8 cellular contexts compared by ENCODE assay signal in the genomic region with DNA sequence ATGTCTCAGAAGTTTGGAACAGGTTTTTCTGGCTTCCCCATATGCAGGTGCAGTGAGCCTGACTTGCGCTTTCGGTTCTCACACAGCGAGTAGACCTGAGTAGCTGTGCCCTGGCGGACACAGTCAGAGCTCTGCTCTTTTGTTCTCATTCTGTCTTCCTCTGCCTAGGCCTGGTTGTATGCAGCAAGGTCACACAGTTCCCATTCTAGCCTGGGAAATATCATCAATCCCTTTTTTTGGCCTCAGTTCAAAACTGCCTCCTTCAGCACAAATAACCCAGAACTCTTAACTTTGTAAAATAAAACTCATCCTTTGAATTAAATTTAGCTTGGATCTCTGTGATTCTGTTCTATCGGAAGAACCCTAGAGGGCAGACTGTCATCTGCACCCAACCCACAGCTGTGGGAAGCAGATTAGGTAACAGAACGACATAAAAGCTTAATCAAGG. TPM values are rescaled to one million over a fixed set of nuclear protein-coding genes. Genes with fewer than 3 reads are reported as not detected.
DNase-seq lines count a peak whose midpoint lies in the region; ATAC-seq, FAIRE-seq and TF ChIP-seq lines count a peak whose summit lies in the region.

No MANE protein-coding gene starts in this region.

- no peak overlapping the region for H3K27ac Mint-ChIP-seq in CD4-positive, alpha-beta T cell

- no TSS peak for BruUV-seq in GM12878 (replicated peaks; lab: Mats Ljungman, UMichigan)
- BruUV-seq in HepG2 (replicated peaks; lab: Mats Ljungman, UMichigan), result no TSS peak

- SMC1A ChIA-PET in GM12878 (lab: Charles Lee; ENCODE audit: uncharacterized antibody, unreplicated experiment), result no interaction called here

- in situ Hi-C loops in GM12878 (cut with MboI) (no loop called here), HepG2 (cut with HindIII; ENCODE audit: extremely low pct_ligation_motif_present, low pct_unique_long_range_greater_than_20kb) (no loop called here)

- FAIRE-seq in GM12878 (lab: Jason Lieb, UNC) (peak; percentile 84), HepG2 (lab: Jason Lieb, UNC) (no peak)

- DNase-seq in NCI-H524 (lab: John Stamatoyannopoulos, UW) (peak; percentile 27 to 39), NCI-H524 treated with DMSO at 0.1 percent for 48 hours (lab: John Stamatoyannopoulos, UW) (no peak), NCI-H1048 (lab: John Stamatoyannopoulos, UW) (peak; percentile 72), GM12878 (ENCODE audit: low read depth, low spot score) (peak; percentile 9), HepG2 (ENCODE audit: low spot score) (no peak), NCI-H2081 (lab: John Stamatoyannopoulos, UW) (no peak)
- no peak for DNase-seq in CD4-positive, alpha-beta T cell

- H4K20me1 ChIP-seq in GM12878 (ENCODE audit: control insufficient read depth, insufficient read depth) (no peaks in the 10 kb centered on the region), HepG2 (ENCODE audit: insufficient read depth, low read length) (no peaks in the 10 kb centered on the region)

- WGBS in GM12878 (ENCODE audit: insufficient coverage, insufficient replicate concordance, low lambda C conversion rate, missing lambda C conversion rate), result 33% methylated on average over 6 of the region's 6 CpGs
- 13% methylated on average over 6 of the region's 6 CpGs for WGBS in HepG2 (ENCODE audit: low lambda C conversion rate)

- H3K4me3 Mint-ChIP-seq in CD4-positive, alpha-beta T cell, result no peak overlapping the region

- TF ChIP-seq EP300 in GM12878 (IDR thresholded peaks at IDR 0.05; ENCODE audit: borderline replicate concordance in 1 of 2, control insufficient read depth in 1 of 2, low read depth in 2 of 2, low read length in 2 of 2) (no peak), HepG2 (IDR thresholded peaks at IDR 0.05; ENCODE audit: low read depth in 2 of 2, low read length in 2 of 2) (no peak), HepG2 (CRISPR knock-in tag; IDR thresholded peaks at IDR 0.05; ENCODE audit: borderline replicate concordance) (no peak)

- peak in 2 of 3 experiments; percentile 2 to 30; a peak in 2 of 6 replicates for TF ChIP-seq CTCF in GM12878 (IDR thresholded peaks at IDR 0.05 in 2 of 3, conservative IDR thresholded peaks at IDR 0.05 in 1 of 3; ENCODE audit: control insufficient read depth in 2 of 3, extremely low read depth in 1 of 3, insufficient read depth in 1 of 3, low read depth in 3 of 3, low read length in 3 of 3)
- no peak for TF ChIP-seq CTCF in HepG2 (CRISPR knock-in tag; IDR thresholded peaks at IDR 0.05)
- no peak for TF ChIP-seq CTCF in CD4-positive, alpha-beta T cell (IDR thresholded peaks at IDR 0.05)

- H3K4me3 ChIP-seq in GM12878 (no peak overlapping the region), HepG2 (replicated peaks in 1 of 3; ENCODE audit: insufficient read depth in 1 of 3, low read depth in 2 of 3, low read length in 3 of 3) (no peak overlapping the region)

- RAD21 ChIA-PET in GM12878 (lab: Charles Lee; ENCODE audit: unreplicated experiment), result no interaction called here

- H3K9ac ChIP-seq in GM12878 (ENCODE audit: control insufficient read depth, insufficient read depth, low read length) (no peak overlapping the region), HepG2 (ENCODE audit: insufficient read depth, low read depth, low read length) (no peak overlapping the region)

- H3K4me2 ChIP-seq in GM12878 (ENCODE audit: control insufficient read depth, insufficient read depth) (peak overlapping the region; percentile 15; the same call in 1 of the 2 replicates), HepG2 (ENCODE audit: low read depth, low read length) (no peak overlapping the region)

- peaks cover 21% of the 10 kb centered on the region for H3K4me1 Mint-ChIP-seq in CD4-positive, alpha-beta T cell (ENCODE audit: low read depth)

- no peak for TF ChIP-seq RAD21 in GM12878 (IDR thresholded peaks at IDR 0.05; ENCODE audit: insufficient read depth, low read depth, low read length)
- no peak for TF ChIP-seq RAD21 in HepG2 (CRISPR knock-in tag; IDR thresholded peaks at IDR 0.05)

- TF ChIP-seq POLR2A in GM12878 (IDR thresholded peaks at IDR 0.05; ENCODE audit: low read depth, low read length), result no peak
- no peak for TF ChIP-seq POLR2A in HepG2 (IDR thresholded peaks at IDR 0.05; ENCODE audit: insufficient read depth in 1 of 2, low read depth in 2 of 2, low read length in 2 of 2)

- CTCF ChIA-PET in GM12878 (lab: Yijun Ruan, JAX), result interaction anchor here (0.8 to 1.1 kb wide), 2 partner anchors 17 to 26 kb away, joined by 3 to 4 read pairs; no protein-coding TSS in a partner anchor
- CTCF ChIA-PET in HepG2 (lab: Yijun Ruan, JAX; ENCODE audit: low intra/inter-chr PET ratio, low total read pairs), result no interaction called here
- CTCF ChIA-PET in CD4-positive, alpha-beta T cell (lab: Charles Lee), result no interaction called here

- intact Hi-C loops in GM12878 (cut with micrococcal nuclease; ENCODE audit: unreplicated experiment) (no loop called here), HepG2 (cut with micrococcal nuclease; ENCODE audit: unreplicated experiment) (no loop called here)
- intact Hi-C loops in CD4-positive, alpha-beta T cell (cut with DNase I, micrococcal nuclease), result no loop called here

- no peaks in the 10 kb centered on the region for H3K36me3 Mint-ChIP-seq in CD4-positive, alpha-beta T cell (ENCODE audit: low read depth)

- H3K9me3 ChIP-seq in GM12878 (replicated peaks; ENCODE audit: control insufficient read depth, insufficient read depth, low read length) (no peaks in the 10 kb centered on the region), HepG2 (ENCODE audit: low read length) (no peaks in the 10 kb centered on the region)
- no peaks in the 10 kb centered on the region for H3K9me3 ChIP-seq in CD4-positive, alpha-beta T cell (ENCODE audit: control insufficient read depth, low read length)

- H3K27ac ChIP-seq in GM12878 (ENCODE audit: control insufficient read depth, insufficient read depth) (no peak overlapping the region), HepG2 (ENCODE audit: extremely low read length, insufficient read depth, low read length) (no peak overlapping the region)
- H3K27ac ChIP-seq in CD4-positive, alpha-beta T cell (ENCODE audit: low read depth, low read length), result no peak overlapping the region

- ATAC-seq in GM21825 (IDR thresholded peaks at IDR 0.05; ENCODE audit: unreplicated experiment), result peak; percentile 100
- peak; percentile 99 for ATAC-seq in GM12878
- peak; percentile 89 for ATAC-seq in HepG2
- ATAC-seq in CD4-positive, alpha-beta T cell (ENCODE audit: poor library complexity), result no peak

- no peaks in the 10 kb centered on the region for H3K9me3 Mint-ChIP-seq in CD4-positive, alpha-beta T cell

- H3K79me2 ChIP-seq in GM12878 (ENCODE audit: control insufficient read depth, insufficient read depth, low read length) (no peaks in the 10 kb centered on the region), HepG2 (ENCODE audit: insufficient read depth, low read length) (no peaks in the 10 kb centered on the region)

- no peaks in the 10 kb centered on the region for H3K36me3 ChIP-seq in GM12878 (ENCODE audit: control insufficient read depth in 2 of 2, insufficient read depth in 2 of 2, low read length in 1 of 2)
- H3K36me3 ChIP-seq in HepG2 (replicated peaks in 1 of 2; ENCODE audit: control insufficient read depth in 1 of 2, insufficient read depth in 2 of 2, low read length in 2 of 2), result no peaks in the 10 kb centered on the region

- peaks cover 18% of the 10 kb centered on the region for H3K27me3 Mint-ChIP-seq in CD4-positive, alpha-beta T cell

- H2AFZ ChIP-seq in GM12878 (ENCODE audit: control insufficient read depth, low read depth, low read length) (no peak overlapping the region; the same call in 1 of the 2 replicates), HepG2 (ENCODE audit: low read length) (no peak overlapping the region)

- H3K27me3 ChIP-seq in GM12878 (replicated peaks in 1 of 2; ENCODE audit: control insufficient read depth in 2 of 2, insufficient read depth in 2 of 2, low read length in 1 of 2), result no peaks in the 10 kb centered on the region
- H3K27me3 ChIP-seq in HepG2 (ENCODE audit: control insufficient read depth in 1 of 2, insufficient read depth in 2 of 2, low read length in 2 of 2), result peaks cover 0 to 21% of the 10 kb centered on the region in 2 experiments; a peak in 3 of 5 replicates
- no peaks in the 10 kb centered on the region for H3K27me3 ChIP-seq in CD4-positive, alpha-beta T cell (ENCODE audit: control insufficient read depth, insufficient read depth, low read length)

- POLR2A ChIA-PET in GM12878 (lab: Charles Lee) (no interaction called here), HepG2 (lab: Yijun Ruan, JAX) (no interaction called here)
- POLR2A ChIA-PET in CD4-positive, alpha-beta T cell (lab: Charles Lee), result no interaction called here

- H3K4me1 ChIP-seq in GM12878 (ENCODE audit: control insufficient read depth, insufficient read depth, low read length) (no peaks in the 10 kb centered on the region), HepG2 (ENCODE audit: insufficient read depth, low read length) (no peaks in the 10 kb centered on the region)

RNA-seq across cellular contexts. Expression of gene OXGR1, which starts 10.2 kb away (rescaled TPM):
- total RNA-seq in GM12878 (2013; cell fraction: nucleolus; rRNA removed), result not detected in 2 replicates
- not detected in 2 replicates for total RNA-seq in GM12878 (2014; rRNA removed)
- total RNA-seq in GM12878 (2014; rRNA removed; fragmentation: Illumina TruSeq; extraction: Trizol), result not detected in 2 replicates
- not detected in 2 replicates for total RNA-seq in GM12878 (2021)
- not detected for polyA plus RNA-seq in GM12878 (2011; ENCODE audit: low read depth)
- 0.05 TPM in 1 of 2 replicates, not detected in the other for polyA plus RNA-seq in GM12878 (2011; rRNA removed)
- polyA plus RNA-seq in GM12878 (2011; cell fraction: cytosol; rRNA removed), result not detected in 2 replicates
- polyA plus RNA-seq in GM12878 (2011; cell fraction: nucleus; rRNA removed), result not detected in 2 replicates
- polyA plus RNA-seq in GM12878 (2012), result not detected in 2 replicates
- not detected in 2 replicates for polyA plus RNA-seq in GM12878 (2014; fragmentation: Illumina TruSeq; extraction: Trizol)
- polyA plus RNA-seq in GM12878 (2014; fragmentation: Nextera tagmentation; extraction: Ambion mirVana), result not detected
- not detected in 2 replicates for polyA plus RNA-seq in GM12878 (2014; rRNA removed)
- polyA plus RNA-seq in GM12878 (2016; fragmentation: Nextera tagmentation; extraction: Ambion mirVana), result not detected
- polyA minus RNA-seq in GM12878 (2011; rRNA and poly(A)+ RNA removed), result not detected in 2 replicates
- polyA minus RNA-seq in GM12878 (2011; cell fraction: cytosol; rRNA and poly(A)+ RNA removed), result not detected in 2 replicates
- polyA minus RNA-seq in GM12878 (2011; cell fraction: nucleus; rRNA and poly(A)+ RNA removed), result not detected in 2 replicates
- total RNA-seq in HepG2 (2016; rRNA removed; fragmentation: Illumina TruSeq; extraction: Trizol), result not detected in 2 replicates
- not detected in 2 replicates for total RNA-seq in HepG2 (2016; cell fraction: cytosol; rRNA removed; fragmentation: Illumina TruSeq; extraction: Trizol; ENCODE audit: low read depth)
- total RNA-seq in HepG2 (2016; cell fraction: insoluble cytoplasmic fraction; rRNA removed; fragmentation: Illumina TruSeq; extraction: Trizol), result not detected in 2 replicates
- not detected in 2 replicates for total RNA-seq in HepG2 (2016; cell fraction: membrane; rRNA removed; fragmentation: Illumina TruSeq; extraction: Trizol)
- not detected in 2 replicates for total RNA-seq in HepG2 (2016; cell fraction: nucleus; rRNA removed; fragmentation: Illumina TruSeq; extraction: Trizol)
- polyA plus RNA-seq in HepG2 (2011; rRNA removed), result not detected in 2 replicates
- polyA plus RNA-seq in HepG2 (2011; cell fraction: cytosol; rRNA removed), result not detected in 2 replicates
- polyA plus RNA-seq in HepG2 (2011; cell fraction: nucleus; rRNA removed), result not detected in 2 replicates
- polyA plus RNA-seq in HepG2 (2012), result not detected in 2 replicates
- polyA plus RNA-seq in HepG2 (2016; cell fraction: cytosol; fragmentation: Illumina TruSeq; extraction: Trizol; ENCODE audit: low read depth), result not detected in 2 replicates
- not detected in 2 replicates for polyA plus RNA-seq in HepG2 (2016; cell fraction: insoluble cytoplasmic fraction; fragmentation: Illumina TruSeq; extraction: Trizol; ENCODE audit: low read depth)
- not detected in 2 replicates for polyA plus RNA-seq in HepG2 (2016; cell fraction: membrane; fragmentation: Illumina TruSeq; extraction: Trizol; ENCODE audit: low read depth)
- not detected in 2 replicates for polyA plus RNA-seq in HepG2 (2016; cell fraction: nucleus; fragmentation: Illumina TruSeq; extraction: Trizol; ENCODE audit: insufficient read depth, low read depth)
- polyA minus RNA-seq in HepG2 (2011; rRNA and poly(A)+ RNA removed; ENCODE audit: low replicate concordance), result not detected in 2 replicates
- not detected in 2 replicates for polyA minus RNA-seq in HepG2 (2011; cell fraction: cytosol; rRNA and poly(A)+ RNA removed)
- polyA minus RNA-seq in HepG2 (2011; cell fraction: nucleus; rRNA and poly(A)+ RNA removed), result not detected in 2 replicates
- total RNA-seq in CD4-positive, alpha-beta T cell, result not detected

Comparison
In these comparisons a context has a peak if more than half of its experiments do, and no peak if none do; other contexts are left out.
1. DNase-seq: peak in NCI-H524 (2 of 2), NCI-H1048 (single experiment) and GM12878 (single experiment); none in NCI-H524 treated with DMSO at 0.1 percent for 48 hours (single experiment), HepG2 (single experiment), NCI-H2081 (0 of 2) and CD4-positive, alpha-beta T cell (0 of 10).
2. CTCF ChIP-seq: peak in GM12878 (2 of 3); none in HepG2 (single experiment) and CD4-positive, alpha-beta T cell (single experiment).